12 cellular contexts compared by ENCODE assay signal in the genomic region with DNA sequence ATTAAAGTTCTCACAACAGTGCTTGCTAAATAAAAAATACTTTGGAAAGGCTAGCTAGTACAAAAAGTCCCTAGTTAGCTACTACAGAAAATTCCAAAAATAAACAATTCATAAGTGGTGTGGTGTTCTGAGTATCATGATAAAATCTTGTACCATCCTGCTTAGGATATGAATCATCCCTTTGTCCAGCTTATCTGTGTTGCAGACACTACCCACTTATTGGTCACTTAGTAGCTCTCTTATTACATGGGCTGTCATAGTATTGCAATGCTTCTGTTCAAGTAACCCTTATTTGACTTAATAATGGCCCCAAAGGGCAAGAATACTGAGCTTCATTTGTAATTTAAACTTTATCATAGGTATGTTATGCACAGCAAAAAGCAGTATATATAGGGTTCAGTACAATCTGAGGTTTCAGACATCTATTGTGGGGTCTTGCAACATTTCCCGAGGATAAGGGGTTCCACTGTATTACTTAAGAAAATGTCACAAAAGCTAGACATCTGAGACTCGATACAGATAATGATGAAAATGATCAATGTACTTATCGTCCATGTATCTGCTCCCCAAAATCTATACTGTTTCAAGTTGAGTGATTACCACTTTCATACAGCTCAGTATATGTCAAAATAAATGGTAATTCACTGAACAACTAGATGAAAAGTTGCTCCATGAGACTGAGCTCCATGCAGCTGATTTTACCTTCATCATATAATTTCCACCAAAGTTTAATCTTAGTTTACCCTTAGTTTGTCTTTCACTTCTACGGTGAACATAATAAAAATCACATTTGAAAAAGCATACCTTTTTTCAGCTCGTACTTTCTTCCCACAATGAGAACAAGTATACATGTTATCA.
DNase-seq lines count a peak whose midpoint lies in the region; ATAC-seq, FAIRE-seq and TF ChIP-seq lines count a peak whose summit lies in the region.
"Had no signal": no experiment of that assay in that cellular context is flagged by ENCODE, and none has a peak within 500 bp of the region (broad histone marks: within the 10 kb centered on the region; RNA-seq: fewer than 3 reads in every experiment).

No MANE protein-coding gene starts in this region.

- H3K9me3 ChIP-seq in K562 (replicated peaks; ENCODE audit: control insufficient read depth, insufficient read depth, low read depth, low read length): no peaks in the 10 kb centered on the region
- H3K9me3 ChIP-seq: MG63, neutrophil had no signal

- peaks cover 46% of the 10 kb centered on the region for H3K36me3 Mint-ChIP-seq in activated CD4-positive, alpha-beta T cell treated with anti-CD3 and anti-CD28 coated beads for 36 hours (ENCODE audit: low read depth)

- H3K27me3 ChIP-seq in K562 (ENCODE audit: control insufficient read depth in 2 of 2, insufficient read depth in 2 of 2, low read length in 2 of 2): no peaks in the 10 kb centered on the region
- H3K27me3 ChIP-seq: MG63, neutrophil had no signal

- 79% methylated on average over 5 of the region's 5 CpGs for WGBS in K562 (ENCODE audit: insufficient coverage, low coverage, missing lambda C conversion rate)

- H2AFZ ChIP-seq in K562 (ENCODE audit: low read depth, low read length): no peak overlapping the region

- no peaks in the 10 kb centered on the region for H3K9me3 Mint-ChIP-seq in activated CD4-positive, alpha-beta T cell treated with anti-CD3 and anti-CD28 coated beads for 36 hours (ENCODE audit: low read depth)
- H3K9me3 Mint-ChIP-seq: activated T-helper 2 cell treated with anti-CD3 and anti-CD28 coated beads, Interferon-gamma antibody, Interleukin-2, Interleukin-4, amounts not matched to agents 10 μg/mL and 5 μg/mL and 100 μg/mL, durations not matched to agents 14 hours and 24 hours and 36 hours had no signal

- POLR2A ChIA-PET in K562 (lab: Yijun Ruan, JAX): interaction anchor here (0.8 to 1.2 kb wide), 3 partner anchors 8 to 33 kb away, joined by 3 read pairs; no protein-coding TSS in a partner anchor
- POLR2A ChIA-PET in activated CD4-positive, alpha-beta T cell treated with anti-CD3 and anti-CD28 coated beads for 36 hours (lab: Charles Lee): no interaction called here

- H4K20me1 ChIP-seq in K562 (replicated peaks; ENCODE audit: control insufficient read depth, insufficient read depth, low read length): no peaks in the 10 kb centered on the region

- peak; percentile 71 for TF ChIP-seq EP300 in K562 (IDR thresholded peaks at IDR 0.05; ENCODE audit: low read length)

- DNase-seq in AG09319 (ENCODE audit: extremely low read depth, low read depth): peak; percentile 32
- peak; percentile 60 for DNase-seq in HS-5 (ENCODE audit: low read depth)
- DNase-seq in K562 (ENCODE audit: extremely low read depth in 1 of 4, low spot score in 3 of 4): peak in 2 of 4 experiments; percentile 22 to 30
- peak; percentile 76 for DNase-seq in kidney tubule cell (ENCODE audit: low spot score)
- no peak for DNase-seq in activated CD4-positive, alpha-beta T cell treated with anti-CD3 and anti-CD28 coated beads for 36 hours
- no peak for DNase-seq in GM13977 (ENCODE audit: low spot score)
- no peak for DNase-seq in activated CD8-positive, alpha-beta memory T cell treated with anti-CD3 and anti-CD28 coated beads for 24 hours
- DNase-seq: cortex of kidney, MG63 had no signal

- TF ChIP-seq CTCF in AG09319 (IDR thresholded peaks at IDR 0.05; ENCODE audit: low read depth, low read length): no peak
- TF ChIP-seq CTCF in K562 (IDR thresholded peaks at IDR 0.05 in 2 of 3, conservative IDR thresholded peaks at IDR 0.05 in 1 of 3; ENCODE audit: insufficient read depth in 2 of 3, low read depth in 1 of 3, low read length in 3 of 3): no peak
- no peak for TF ChIP-seq CTCF in GM13977 (IDR thresholded peaks at IDR 0.05; ENCODE audit: extremely low read depth, insufficient read depth, missing control alignments)

- H3K27me3 Mint-ChIP-seq in activated CD4-positive, alpha-beta T cell treated with anti-CD3 and anti-CD28 coated beads for 36 hours: no peaks in the 10 kb centered on the region

- ATAC-seq in K562: peak; percentile 66; the same call in 2 of the 3 replicates
- no peak for ATAC-seq in activated CD4-positive, alpha-beta T cell treated with anti-CD3 and anti-CD28 coated beads for 36 hours
- ATAC-seq in GM21528 (IDR thresholded peaks at IDR 0.05; ENCODE audit: low FRiP score, unreplicated experiment): no peak

- no TSS peak for BruUV-seq in K562 (replicated peaks; lab: Mats Ljungman, UMichigan)

- peak overlapping the region; percentile 8; the same call in 1 of the 3 replicates for H3K27ac ChIP-seq in K562 (ENCODE audit: extremely low read depth, low read depth, low read length)
- H3K27ac ChIP-seq: neutrophil had no signal

- CTCF ChIA-PET in K562 (lab: Yijun Ruan, JAX; ENCODE audit: low intra/inter-chr PET ratio): no interaction called here
- CTCF ChIA-PET in activated CD4-positive, alpha-beta T cell treated with anti-CD3 and anti-CD28 coated beads for 36 hours (lab: Charles Lee): interaction anchor here (0.6 to 1.3 kb wide), 4 partner anchors 11 to 176 kb away, joined by 3 to 4 read pairs (median 4); no protein-coding TSS in a partner anchor

- H3K9ac ChIP-seq in K562 (ENCODE audit: insufficient read depth in 1 of 2, low read depth in 2 of 2, low read length in 2 of 2): no peak overlapping the region; a peak in 1 of 4 replicates

- intact Hi-C loops in K562 (cut with micrococcal nuclease): no loop called here
- intact Hi-C loops in activated CD4-positive, alpha-beta T cell treated with anti-CD3 and anti-CD28 coated beads for 36 hours (cut with DNase I, micrococcal nuclease): no loop called here

- H3K27ac Mint-ChIP-seq in activated CD4-positive, alpha-beta T cell treated with anti-CD3 and anti-CD28 coated beads for 36 hours: no peak overlapping the region
- H3K27ac Mint-ChIP-seq: activated T-helper 2 cell treated with anti-CD3 and anti-CD28 coated beads, Interferon-gamma antibody, Interleukin-2, Interleukin-4, amounts not matched to agents 10 μg/mL and 5 μg/mL and 100 μg/mL, durations not matched to agents 14 hours and 24 hours and 36 hours had no signal

- H3K9me1 ChIP-seq in K562 (ENCODE audit: control insufficient read depth, insufficient read depth, low read length): no peaks in the 10 kb centered on the region

- H3K4me3 Mint-ChIP-seq in activated CD4-positive, alpha-beta T cell treated with anti-CD3 and anti-CD28 coated beads for 36 hours: no peak overlapping the region

- TF ChIP-seq RAD21 in K562 (CRISPR knock-in tag; conservative IDR thresholded peaks at IDR 0.05 in 1 of 2, IDR thresholded peaks at IDR 0.05 in 1 of 2): no peak; a peak in 1 of 4 replicates

- H3K4me3 ChIP-seq in K562: no peak overlapping the region
- H3K4me3 ChIP-seq: MG63 had no signal

- no peak for TF ChIP-seq POLR2A in K562 (conservative IDR thresholded peaks at IDR 0.05)

- peak; percentile 15 for FAIRE-seq in K562 (lab: Jason Lieb, UNC)

- H3K36me3 ChIP-seq in K562 (ENCODE audit: control insufficient read depth, insufficient read depth, low read length): peaks cover 81% of the 10 kb centered on the region

- no peak overlapping the region for H3K4me2 ChIP-seq in K562 (ENCODE audit: insufficient read depth, low read length)

- in situ Hi-C loops in K562 (cut with MboI) (no loop called here), GM13977 (cut with MboI; ENCODE audit: low pct_unique_long_range_greater_than_20kb, low sequenced_read_pairs, unreplicated experiment) (no loop called here)

- peaks cover 2% of the 10 kb centered on the region for H3K4me1 Mint-ChIP-seq in activated CD4-positive, alpha-beta T cell treated with anti-CD3 and anti-CD28 coated beads for 36 hours

- H3K79me2 ChIP-seq in K562 (ENCODE audit: control insufficient read depth, insufficient read depth, low read length): no peaks in the 10 kb centered on the region

- peaks cover 0 to 11% of the 10 kb centered on the region in 2 experiments; a peak in 2 of 5 replicates for H3K4me1 ChIP-seq in K562 (replicated peaks in 1 of 2; ENCODE audit: control insufficient read depth in 2 of 2, insufficient read depth in 2 of 2, low read length in 2 of 2)

TF ChIP-seq in K562, 482 proteins besides CTCF, POLR2A, EP300 and RAD21 (continues in another document):
- TF ChIP-seq CEBPB (tag; IDR thresholded peaks at IDR 0.05): 0 out of 2 replicates have a peak, but pooled peaks have one; percentile 6
- 0 out of 4 replicates have a peak, but pooled peaks of 1 of the 2 experiments have one; percentile 21 for TF ChIP-seq HDAC1 (IDR thresholded peaks at IDR 0.05)
- TF ChIP-seq DIDO1 (tag; IDR thresholded peaks at IDR 0.05; ENCODE audit: low read depth): peak; percentile 33; the same call in 1 of the 2 replicates
- TF ChIP-seq, protein P1, sequence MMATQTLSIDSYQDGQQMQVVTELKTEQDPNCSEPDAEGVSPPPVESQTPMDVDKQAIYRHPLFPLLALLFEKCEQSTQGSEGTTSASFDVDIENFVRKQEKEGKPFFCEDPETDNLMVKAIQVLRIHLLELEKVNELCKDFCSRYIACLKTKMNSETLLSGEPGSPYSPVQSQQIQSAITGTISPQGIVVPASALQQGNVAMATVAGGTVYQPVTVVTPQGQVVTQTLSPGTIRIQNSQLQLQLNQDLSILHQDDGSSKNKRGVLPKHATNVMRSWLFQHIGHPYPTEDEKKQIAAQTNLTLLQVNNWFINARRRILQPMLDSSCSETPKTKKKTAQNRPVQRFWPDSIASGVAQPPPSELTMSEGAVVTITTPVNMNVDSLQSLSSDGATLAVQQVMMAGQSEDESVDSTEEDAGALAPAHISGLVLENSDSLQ (IDR thresholded peaks at IDR 0.05): peak; percentile 52; the same call in 1 of the 2 replicates
- TF ChIP-seq TEAD4 (IDR thresholded peaks at IDR 0.05; ENCODE audit: low read length): peak; percentile 21; the same call in 1 of the 2 replicates
- no peak for TF ChIP-seq TEAD4 (CRISPR knock-in tag; IDR thresholded peaks at IDR 0.05; ENCODE audit: borderline replicate concordance)
- TF ChIP-seq SMARCA4 (IDR thresholded peaks at IDR 0.05): peak; percentile 89
- TF ChIP-seq SRSF1 (IDR thresholded peaks at IDR 0.05; ENCODE audit: low read depth, low read length): no peak
- TF ChIP-seq GATAD2A (IDR thresholded peaks at IDR 0.05): 0 out of 2 replicates have a peak, but pooled peaks have one; percentile 69
- peak; percentile 89 for TF ChIP-seq ARID1B (IDR thresholded peaks at IDR 0.05)
- TF ChIP-seq MECOM (CRISPR knock-in tag; IDR thresholded peaks at IDR 0.05): peak; percentile 74
- peak; percentile 38 for TF ChIP-seq CCNT2 (IDR thresholded peaks at IDR 0.05; ENCODE audit: borderline replicate concordance, extremely low read depth, insufficient read length, low read depth, low read length)
- TF ChIP-seq SMARCE1 (IDR thresholded peaks at IDR 0.05): peak; percentile 89
- peak in 1 of 2 experiments; percentile 13; a peak in 1 of 4 replicates for TF ChIP-seq TRIM24 (IDR thresholded peaks at IDR 0.05)
- TF ChIP-seq DACH1 (IDR thresholded peaks at IDR 0.05; ENCODE audit: partially characterized antibody): peak; percentile 70
- peak; percentile 98 for TF ChIP-seq FOSL1 (tag; conservative IDR thresholded peaks at IDR 0.05)
- TF ChIP-seq TSC22D4 (tag; IDR thresholded peaks at IDR 0.05): no peak
- peak; percentile 47; the same call in 1 of the 2 replicates for TF ChIP-seq ATF7 (IDR thresholded peaks at IDR 0.05)
- TF ChIP-seq HDAC8 (tag; IDR thresholded peaks at IDR 0.05): 0 out of 2 replicates have a peak, but pooled peaks have one; percentile 17

Comparison
In these comparisons a context has a peak if more than half of its experiments do, and no peak if none do; other contexts are left out.
1. DNase-seq: peak in AG09319 (single experiment), HS-5 (single experiment) and kidney tubule cell (single experiment); none in activated CD4-positive, alpha-beta T cell treated with anti-CD3 and anti-CD28 coated beads for 36 hours (single experiment), GM13977 (single experiment) and activated CD8-positive, alpha-beta memory T cell treated with anti-CD3 and anti-CD28 coated beads for 24 hours (single experiment).